In the genomic region with DNA sequence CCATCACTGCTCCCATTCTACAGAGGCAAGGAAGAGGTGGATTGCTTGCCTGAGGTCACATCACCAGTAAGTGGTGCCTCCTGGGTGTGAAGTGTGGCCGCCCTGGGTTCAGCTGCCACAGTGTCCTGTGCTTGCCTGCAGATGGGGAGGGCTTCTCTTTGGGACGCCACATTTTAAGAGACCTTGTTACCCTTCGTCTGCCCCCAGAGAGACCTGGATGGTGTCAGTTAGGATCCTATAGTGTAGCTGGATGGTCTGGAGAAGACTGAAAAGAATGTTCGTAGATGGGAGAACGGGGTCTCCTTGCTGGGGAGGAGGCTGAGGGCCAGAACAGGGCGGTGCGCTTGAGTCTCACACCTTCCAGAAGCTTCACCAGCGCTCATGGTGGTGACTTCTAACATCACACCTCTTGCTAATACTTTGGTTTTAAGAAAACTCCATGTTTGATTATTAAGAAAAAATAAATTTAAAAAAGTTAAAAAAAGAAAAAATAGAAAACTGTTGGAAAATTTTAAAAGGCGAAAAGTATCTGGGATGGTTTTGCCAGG, we compare ENCODE assay signal across 27 cellular contexts. TPM values are rescaled to one million over a fixed set of nuclear protein-coding genes. Genes with fewer than 3 reads are reported as not detected.
DNase-seq lines count a peak whose midpoint lies in the region; ATAC-seq, FAIRE-seq and TF ChIP-seq lines count a peak whose summit lies in the region.
"Had no signal": no experiment of that assay in that cellular context is flagged by ENCODE, and none has a peak within 500 bp of the region (broad histone marks: within the 10 kb centered on the region; RNA-seq: fewer than 3 reads in every experiment).

No MANE protein-coding gene starts in this region.

- no peaks in the 10 kb centered on the region for H3K36me3 ChIP-seq in astrocyte (ENCODE audit: insufficient read depth, low read length)
- no peaks in the 10 kb centered on the region for H3K36me3 ChIP-seq in osteoblast (ENCODE audit: insufficient read depth, low read length)
- H3K36me3 ChIP-seq: HAP-1, lower lobe of right lung, ovary, WERI-Rb-1 had no signal

- TF ChIP-seq CTCF in AG10803 (conservative IDR thresholded peaks at IDR 0.05; ENCODE audit: low read length), result 0 out of 2 replicates have a peak, but pooled peaks have one; percentile 5
- no peak for TF ChIP-seq CTCF in astrocyte (IDR thresholded peaks at IDR 0.05; ENCODE audit: insufficient read depth, low read depth, low read length)
- TF ChIP-seq CTCF in fibroblast of the aortic adventitia (IDR thresholded peaks at IDR 0.05; ENCODE audit: insufficient read depth, low read length), result peak; percentile 25
- TF ChIP-seq CTCF in osteoblast (IDR thresholded peaks at IDR 0.05; ENCODE audit: extremely low read depth, low read depth, low read length), result no peak

- H3K9me3 Mint-ChIP-seq in astrocyte (ENCODE audit: unreplicated experiment), result peaks cover 2% of the 10 kb centered on the region

- H3K4me3 Mint-ChIP-seq in astrocyte (ENCODE audit: unreplicated experiment), result peak overlapping the region; percentile 94

- H2AFZ ChIP-seq in astrocyte (ENCODE audit: low read depth, low read length) (no peak overlapping the region), osteoblast (ENCODE audit: low read length) (no peak overlapping the region)

- H3K4me2 ChIP-seq in astrocyte (ENCODE audit: low read length) (no peak overlapping the region), osteoblast (ENCODE audit: insufficient read depth, low read length) (no peak overlapping the region)

- H3K9me3 ChIP-seq in astrocyte (ENCODE audit: insufficient read depth, low read depth, low read length) (no peaks in the 10 kb centered on the region), osteoblast (ENCODE audit: low read depth, low read length) (no peaks in the 10 kb centered on the region)
- H3K9me3 ChIP-seq: A549, HAP-1, lower lobe of right lung, ovary had no signal

- H3K27me3 ChIP-seq in astrocyte (ENCODE audit: insufficient read depth, low read length) (no peaks in the 10 kb centered on the region), osteoblast (ENCODE audit: insufficient read depth, low read length) (no peaks in the 10 kb centered on the region)
- H3K27me3 ChIP-seq: ovary had no signal

- no peak overlapping the region for H3K27ac Mint-ChIP-seq in astrocyte (ENCODE audit: unreplicated experiment)
- H3K27ac Mint-ChIP-seq: CD14-positive monocyte had no signal

- H3K36me3 Mint-ChIP-seq in astrocyte (ENCODE audit: low read depth, unreplicated experiment), result peaks cover 4% of the 10 kb centered on the region

- DNase-seq in AG10803 (ENCODE audit: low read depth), result no peak
- DNase-seq in astrocyte (ENCODE audit: low read depth), result no peak
- no peak for DNase-seq in fibroblast of the aortic adventitia (ENCODE audit: low read depth)
- peak; percentile 86 for DNase-seq in osteoblast (ENCODE audit: insufficient read length, low spot score, missing footprints)
- no peak for DNase-seq in GF-D8 (lab: John Stamatoyannopoulos, UW)
- no peak for DNase-seq in RPMI8226
- DNase-seq in DMS53 treated with DMSO at 0.1 percent for 48 hours (lab: John Stamatoyannopoulos, UW; ENCODE audit: unreplicated experiment), result no peak
- DNase-seq: activated CD8-positive, alpha-beta memory T cell treated with anti-CD3 and anti-CD28 coated beads, Interleukin-2, amount 50 U/mL, for 48 hours; activated effector memory CD4-positive, alpha-beta T cell treated with Interleukin-2 at 50 U/mL for 16 hours; DMS 273 treated with DMSO at 0.1 percent for 48 hours; lower lobe of right lung; MV-4-11; NCI-H1694 treated with DMSO at 0.1 percent for 48 hours; NCI-H526 treated with DMSO at 0.1 percent for 48 hours; ovary; stimulated activated CD4-positive, alpha-beta T cell treated with anti-CD3 and anti-CD28 coated beads, Interleukin-15, amount 100 ng/mL, for 24 hours; stimulated activated CD8-positive, alpha-beta memory T cell treated with anti-CD3 and anti-CD28 coated beads, Interleukin-4, amount 100 ng/mL, for 48 hours; WERI-Rb-1 had no signal

- no peak for FAIRE-seq in astrocyte (lab: Jason Lieb, UNC)
- FAIRE-seq: A549, islet of Langerhans, K562, RCC 7860 had no signal

- peaks cover 56% of the 10 kb centered on the region for H4K20me1 ChIP-seq in astrocyte (ENCODE audit: insufficient read depth, low read length)
- H4K20me1 ChIP-seq in osteoblast (ENCODE audit: insufficient read depth, low read length), result peaks cover 48% of the 10 kb centered on the region

- ATAC-seq in HG03108 (IDR thresholded peaks at IDR 0.05; ENCODE audit: unreplicated experiment), result no peak
- ATAC-seq: A549, K562, lower lobe of right lung had no signal

- H3K27me3 Mint-ChIP-seq in astrocyte (ENCODE audit: low read depth, unreplicated experiment), result no peaks in the 10 kb centered on the region

- H3K79me2 ChIP-seq in astrocyte (ENCODE audit: insufficient read depth, low read length), result peaks cover 70% of the 10 kb centered on the region
- peaks cover 65% of the 10 kb centered on the region for H3K79me2 ChIP-seq in osteoblast (ENCODE audit: insufficient read depth, low read length)

- H3K4me3 ChIP-seq in AG10803 (ENCODE audit: low read length) (no peak overlapping the region), astrocyte (ENCODE audit: insufficient read depth, low read depth, low read length) (no peak overlapping the region), fibroblast of the aortic adventitia (ENCODE audit: low read depth, low read length) (no peak overlapping the region), osteoblast (ENCODE audit: insufficient read depth, low read length) (no peak overlapping the region)
- H3K4me3 ChIP-seq: A549, HAP-1, K562, lower lobe of right lung, ovary, SK-N-MC had no signal

- H3K9ac ChIP-seq in astrocyte (ENCODE audit: low read length), result no peak overlapping the region

- H3K27ac ChIP-seq in astrocyte (ENCODE audit: low read depth, low read length) (no peak overlapping the region), osteoblast (ENCODE audit: low read depth, low read length) (no peak overlapping the region)
- H3K27ac ChIP-seq: A549, epithelial cell of prostate, lower lobe of right lung, SK-N-MC, WERI-Rb-1 had no signal

- H3K4me1 ChIP-seq in astrocyte (ENCODE audit: insufficient read depth, low read length) (peaks cover 19% of the 10 kb centered on the region), osteoblast (ENCODE audit: insufficient read depth, low read length) (peaks cover 11% of the 10 kb centered on the region)

- peaks cover 13% of the 10 kb centered on the region for H3K4me1 Mint-ChIP-seq in astrocyte (ENCODE audit: low read depth, unreplicated experiment)

RNA-seq across cellular contexts. Expression of gene DOCK1, which starts 2.3 kb away (rescaled TPM):
- total RNA-seq in astrocyte (42.5 and 45.0 TPM in 2 replicates), fibroblast of the aortic adventitia (ENCODE audit: low replicate concordance) (69.7 and 75.2 TPM in 2 replicates), osteoblast (80.3 and 106 TPM in 2 replicates)

Comparison
In these comparisons a context has a peak if more than half of its experiments do, and no peak if none do; other contexts are left out.
1. CTCF ChIP-seq: peak in AG10803 (single experiment) and fibroblast of the aortic adventitia (single experiment); none in astrocyte (single experiment) and osteoblast (single experiment).